Comparison of ENCODE assay signal across 8 cellular contexts in the genomic region with DNA sequence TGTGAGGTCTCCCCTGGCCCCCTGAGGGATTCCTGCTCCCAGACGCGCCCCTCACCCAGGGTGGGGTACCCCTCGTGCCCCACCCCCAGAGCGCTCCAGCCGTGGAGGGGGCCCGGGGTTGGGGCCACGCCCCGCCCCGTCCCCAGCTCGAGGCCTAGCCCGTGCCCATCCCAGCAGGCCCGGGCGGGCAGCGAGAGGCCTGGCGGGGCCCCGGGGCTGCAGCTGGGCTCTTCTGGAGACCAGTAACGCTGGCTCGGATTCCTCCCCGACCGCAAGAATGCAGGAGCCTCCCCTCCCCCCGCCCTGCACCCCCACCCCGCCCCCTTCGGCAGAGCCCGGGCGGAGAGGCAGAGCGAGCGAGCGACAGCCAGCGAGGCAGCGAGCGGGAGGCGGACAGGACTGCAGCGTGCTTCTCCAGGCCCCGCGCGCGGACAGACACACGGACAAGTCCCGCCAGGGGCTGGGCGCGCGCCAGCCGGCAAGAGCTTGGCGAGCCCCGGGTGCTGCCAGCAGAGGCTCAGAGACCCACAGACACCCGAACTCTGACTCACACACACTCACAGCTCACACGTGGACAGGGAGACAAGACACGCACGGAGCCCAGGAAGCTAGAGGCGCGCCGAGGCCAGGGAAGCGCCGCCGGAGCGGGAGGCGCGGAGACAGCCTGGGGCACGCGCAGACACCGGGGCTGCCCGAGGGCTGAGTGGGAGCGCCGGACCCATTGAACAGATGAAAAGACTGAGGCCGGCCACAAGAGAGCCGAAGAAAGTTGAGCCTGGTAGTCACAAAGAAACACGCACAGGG. TPM values are rescaled to one million over a fixed set of nuclear protein-coding genes. Genes with fewer than 3 reads are reported as not detected.
A peak's percentile ranks its signal among the peaks of the same experiment; 100 is the strongest.
DNase-seq lines count a peak whose midpoint lies in the region; ATAC-seq and TF ChIP-seq lines count a peak whose summit lies in the region.

No MANE protein-coding gene starts in this region.

- DNase-seq in Right ventricle myocardium inferior (ENCODE audit: missing footprints) (peak; percentile 88), cardiac septum (ENCODE audit: low spot score) (no peak), lung microvascular endothelial cell (ENCODE audit: low read depth in 2 of 2) (peak; percentile 68 to 82), suprapubic skin (ENCODE audit: low spot score in 2 of 2) (peak in 1 of 2 donors; percentile 83), HUDEP-2 (lab: John Stamatoyannopoulos, UW; ENCODE audit: unreplicated experiment in 76 of 76) (no peak)
- DNase-seq in activated CD4-positive, alpha-beta T cell treated with anti-CD3 and anti-CD28 coated beads, Interleukin-2, amount 10 ng/mL, durations not matched to agents 7 days and 5 days = no peak
- DNase-seq in effector memory CD4-positive, alpha-beta T cell = peak; percentile 48 to 64 (median 58)

- ATAC-seq in Right ventricle myocardium inferior (peak; percentile 50), GM18517 (IDR thresholded peaks at IDR 0.05; ENCODE audit: unreplicated experiment) (no peak)

- no peaks in the 10 kb centered on the region for H3K9me3 Mint-ChIP-seq in activated CD4-positive, alpha-beta T cell treated with anti-CD3 and anti-CD28 coated beads, Interleukin-2, amount 10 ng/mL, durations not matched to agents 7 days and 5 days

- peak overlapping the region; percentile 98 for H3K27ac ChIP-seq in effector memory CD4-positive, alpha-beta T cell (ENCODE audit: insufficient read depth, low read length, poor library complexity, severe bottlenecking)
- H3K27ac ChIP-seq in suprapubic skin = peak overlapping the region; percentile 96

- CTCF ChIA-PET in activated CD4-positive, alpha-beta T cell treated with anti-CD3 and anti-CD28 coated beads, Interleukin-2, amount 10 ng/mL, durations not matched to agents 7 days and 5 days (lab: Charles Lee) = interaction anchor here (0.5 to 4.3 kb wide), 5 partner anchors 15 to 221 kb away, joined by 3 to 23 read pairs (median 6); a partner anchor contains a TSS

- peak overlapping the region; percentile 83 for H3K27ac Mint-ChIP-seq in activated CD4-positive, alpha-beta T cell treated with anti-CD3 and anti-CD28 coated beads, Interleukin-2, amount 10 ng/mL, durations not matched to agents 7 days and 5 days

- H3K4me1 ChIP-seq in effector memory CD4-positive, alpha-beta T cell (ENCODE audit: control insufficient read depth, insufficient read depth, low read length, poor library complexity, severe bottlenecking) = peaks cover 72% of the 10 kb centered on the region
- peaks cover 90% of the 10 kb centered on the region for H3K4me1 ChIP-seq in suprapubic skin

- H3K27me3 Mint-ChIP-seq in activated CD4-positive, alpha-beta T cell treated with anti-CD3 and anti-CD28 coated beads, Interleukin-2, amount 10 ng/mL, durations not matched to agents 7 days and 5 days = no peaks in the 10 kb centered on the region

- H3K36me3 ChIP-seq in effector memory CD4-positive, alpha-beta T cell (ENCODE audit: control insufficient read depth, insufficient read depth, low read length) = peaks cover 26% of the 10 kb centered on the region
- H3K36me3 ChIP-seq in suprapubic skin = peaks cover 13% of the 10 kb centered on the region

- POLR2A ChIA-PET in activated CD4-positive, alpha-beta T cell treated with anti-CD3 and anti-CD28 coated beads, Interleukin-2, amount 10 ng/mL, durations not matched to agents 7 days and 5 days (lab: Charles Lee) = no interaction called here

- no peak for TF ChIP-seq EP300 in suprapubic skin (IDR thresholded peaks at IDR 0.05)

- H3K4me1 Mint-ChIP-seq in activated CD4-positive, alpha-beta T cell treated with anti-CD3 and anti-CD28 coated beads, Interleukin-2, amount 10 ng/mL, durations not matched to agents 7 days and 5 days = peaks cover 73% of the 10 kb centered on the region

- WGBS in suprapubic skin = 6% methylated on average over 22 of the region's 67 CpGs

- H3K4me3 ChIP-seq in effector memory CD4-positive, alpha-beta T cell (ENCODE audit: insufficient read depth, low read depth, low read length, poor library complexity, severe bottlenecking) = peak overlapping the region; percentile 49
- H3K4me3 ChIP-seq in suprapubic skin = peak overlapping the region; percentile 38

- H3K4me3 Mint-ChIP-seq in activated CD4-positive, alpha-beta T cell treated with anti-CD3 and anti-CD28 coated beads, Interleukin-2, amount 10 ng/mL, durations not matched to agents 7 days and 5 days = peak overlapping the region; percentile 72

- TF ChIP-seq POLR2A in suprapubic skin (IDR thresholded peaks at IDR 0.05) = no peak

- TF ChIP-seq CTCF in suprapubic skin (IDR thresholded peaks at IDR 0.05) = no peak

- intact Hi-C loops in Right ventricle myocardium inferior (cut with DNase I) (loop anchor here (1.0 kb wide), 1 partner anchor 14 kb away; no protein-coding TSS in a partner anchor), cardiac septum (cut with DNase I) (no loop called here)

- no peaks in the 10 kb centered on the region for H3K27me3 ChIP-seq in effector memory CD4-positive, alpha-beta T cell (replicated peaks; ENCODE audit: control insufficient read depth, insufficient read depth, low read length, poor library complexity, severe bottlenecking)
- H3K27me3 ChIP-seq in suprapubic skin = no peaks in the 10 kb centered on the region

- peaks cover 55% of the 10 kb centered on the region for H3K36me3 Mint-ChIP-seq in activated CD4-positive, alpha-beta T cell treated with anti-CD3 and anti-CD28 coated beads, Interleukin-2, amount 10 ng/mL, durations not matched to agents 7 days and 5 days (ENCODE audit: low read depth)

- H3K9me3 ChIP-seq in effector memory CD4-positive, alpha-beta T cell (ENCODE audit: control insufficient read depth, low read length) = no peaks in the 10 kb centered on the region
- no peaks in the 10 kb centered on the region for H3K9me3 ChIP-seq in suprapubic skin

RNA-seq across cellular contexts. Expression of a gene that starts 15.2 kb away (rescaled TPM):
- total RNA-seq in Right ventricle myocardium inferior (44.5 TPM), cardiac septum (41.4 TPM), lung microvascular endothelial cell (4.6 and 5.9 TPM in 2 replicates), suprapubic skin (10 to 100 TPM; 50.0 to 58.9 (median 56.3) TPM)
- 100 to 1,000 TPM; 103 to 109 TPM for total RNA-seq in activated CD4-positive, alpha-beta T cell treated with anti-CD3 and anti-CD28 coated beads, Interleukin-2, amount 10 ng/mL, durations not matched to agents 7 days and 5 days

RNA-seq across cellular contexts. Expression of a gene that starts 26.8 kb away (rescaled TPM):
- total RNA-seq in Right ventricle myocardium inferior = not detected
- not detected for total RNA-seq in cardiac septum
- under 1 TPM; 0.50 to 0.52 TPM for total RNA-seq in activated CD4-positive, alpha-beta T cell treated with anti-CD3 and anti-CD28 coated beads, Interleukin-2, amount 10 ng/mL, durations not matched to agents 7 days and 5 days
- not detected in 2 replicates for total RNA-seq in lung microvascular endothelial cell
- not detected for total RNA-seq in suprapubic skin

RNA-seq across cellular contexts. Expression of a gene that starts 45.6 kb away (rescaled TPM):
- not detected for total RNA-seq in Right ventricle myocardium inferior
- not detected for total RNA-seq in cardiac septum
- under 1 TPM in 1 of 2 experiments, not detected in 1; 0.60 TPM for total RNA-seq in activated CD4-positive, alpha-beta T cell treated with anti-CD3 and anti-CD28 coated beads, Interleukin-2, amount 10 ng/mL, durations not matched to agents 7 days and 5 days
- not detected in 2 replicates for total RNA-seq in lung microvascular endothelial cell
- not detected for total RNA-seq in suprapubic skin

Comparison
In these comparisons a context has a peak if more than half of its experiments do, and no peak if none do; other contexts are left out.
1. DNase-seq: peak in Right ventricle myocardium inferior (single experiment), effector memory CD4-positive, alpha-beta T cell (3 of 3) and lung microvascular endothelial cell (2 of 2); none in cardiac septum (single experiment), activated CD4-positive, alpha-beta T cell treated with anti-CD3 and anti-CD28 coated beads, Interleukin-2, amount 10 ng/mL, durations not matched to agents 7 days and 5 days (single experiment) and HUDEP-2 (0 of 76).